Comparison of ENCODE assay signal across 10 cellular contexts in genomic region chr17:41338961-41339485, GRCh38. TPM values are rescaled to one million over a fixed set of nuclear protein-coding genes. Genes with fewer than 3 reads are reported as not detected.
A peak's percentile ranks its signal among the peaks of the same experiment; 100 is the strongest.
DNase-seq lines count a peak whose midpoint lies in the region; ATAC-seq and TF ChIP-seq lines count a peak whose summit lies in the region.
"Had no signal": no experiment of that assay in that cellular context is flagged by ENCODE, and none has a peak within 500 bp of the region (broad histone marks: within the 10 kb centered on the region; RNA-seq: fewer than 3 reads in every experiment).

No MANE protein-coding gene starts in this region.

- H3K36me3 ChIP-seq in adipocyte (ENCODE audit: control insufficient read depth, insufficient read depth, low read length, severe bottlenecking) (no peaks in the 10 kb centered on the region), mucosa of descending colon (ENCODE audit: low read depth) (no peaks in the 10 kb centered on the region), endodermal cell (ENCODE audit: control insufficient read depth, insufficient read depth, low read length) (no peaks in the 10 kb centered on the region)
- H3K36me3 ChIP-seq: neural progenitor cell had no signal

- H3K9ac ChIP-seq in adipocyte (ENCODE audit: low read length), result no peak overlapping the region
- H3K9ac ChIP-seq in endodermal cell (ENCODE audit: extremely low read depth, low read length, poor library complexity, severe bottlenecking), result no peak overlapping the region
- H3K9ac ChIP-seq: neural progenitor cell had no signal

- H3K27me3 ChIP-seq in adipocyte (replicated peaks; ENCODE audit: control insufficient read depth, insufficient read depth, low read length) (peaks cover 25% of the 10 kb centered on the region), endodermal cell (ENCODE audit: control insufficient read depth, insufficient read depth, low read length, poor library complexity, severe bottlenecking) (no peaks in the 10 kb centered on the region)
- H3K27me3 ChIP-seq: neural progenitor cell had no signal

- DNase-seq in GM12865 (ENCODE audit: low read depth), result peak; percentile 57
- DNase-seq in adipocyte (ENCODE audit: low read depth), result peak; percentile 46
- DNase-seq in mucosa of descending colon, result no peak
- no peak for DNase-seq in endodermal cell
- no peak for DNase-seq in GM10266 (ENCODE audit: extremely low spot score)
- DNase-seq in GM13977 (ENCODE audit: low spot score), result no peak
- no peak for DNase-seq in caudate nucleus (lab: John Stamatoyannopoulos, UW)
- DNase-seq: NCI-H226 had no signal

- peaks cover 8% of the 10 kb centered on the region for H3K4me1 Mint-ChIP-seq in endodermal cell

- intact Hi-C loops in mucosa of descending colon (cut with DNase I, micrococcal nuclease), result no loop called here

- H3K9me3 ChIP-seq in adipocyte (ENCODE audit: control insufficient read depth, low read length) (peaks cover 26% of the 10 kb centered on the region), mucosa of descending colon (no peaks in the 10 kb centered on the region), endodermal cell (ENCODE audit: control insufficient read depth, low read length) (peaks cover 27% of the 10 kb centered on the region)

- H3K4me1 ChIP-seq in adipocyte (ENCODE audit: control insufficient read depth, insufficient read depth, low read length), result peaks cover 5% of the 10 kb centered on the region
- H3K4me1 ChIP-seq in mucosa of descending colon (ENCODE audit: low read depth), result no peaks in the 10 kb centered on the region
- H3K4me1 ChIP-seq in endodermal cell (ENCODE audit: control insufficient read depth, insufficient read depth, low read length), result peaks cover 4% of the 10 kb centered on the region
- H3K4me1 ChIP-seq: neural progenitor cell had no signal

- no peak for TF ChIP-seq CTCF in GM12865 (IDR thresholded peaks at IDR 0.05; ENCODE audit: insufficient read depth, low read depth, low read length, missing control alignments)
- TF ChIP-seq CTCF in mucosa of descending colon (IDR thresholded peaks at IDR 0.05), result no peak
- TF ChIP-seq CTCF in endodermal cell (conservative IDR thresholded peaks at IDR 0.05), result no peak
- no peak for TF ChIP-seq CTCF in GM10266 (IDR thresholded peaks at IDR 0.05; ENCODE audit: control insufficient read depth, insufficient read depth, low read depth, missing control alignments)
- TF ChIP-seq CTCF in GM13977 (IDR thresholded peaks at IDR 0.05; ENCODE audit: extremely low read depth, insufficient read depth, missing control alignments), result no peak

- no peaks in the 10 kb centered on the region for H3K36me3 Mint-ChIP-seq in endodermal cell (ENCODE audit: low read depth)
- H3K36me3 Mint-ChIP-seq: neural progenitor cell had no signal

- H3K27ac ChIP-seq in endodermal cell (ENCODE audit: low read depth, low read length) (no peak overlapping the region), caudate nucleus (ENCODE audit: low read depth, low read length) (no peak overlapping the region)
- H3K27ac ChIP-seq: neural progenitor cell had no signal

- H3K27ac Mint-ChIP-seq in endodermal cell, result no peak overlapping the region
- H3K27ac Mint-ChIP-seq: neural progenitor cell had no signal

- no peak overlapping the region for H3K4me3 Mint-ChIP-seq in endodermal cell
- H3K4me3 Mint-ChIP-seq: neural progenitor cell had no signal

- H3K9me3 Mint-ChIP-seq in endodermal cell, result peaks cover 50% of the 10 kb centered on the region

- ATAC-seq in HG03571 (IDR thresholded peaks at IDR 0.05; ENCODE audit: unreplicated experiment), result peak; percentile 46
- peak; percentile 55 for ATAC-seq in mucosa of descending colon

- H3K4me3 ChIP-seq in GM12865 (ENCODE audit: low read depth, low read length) (no peak overlapping the region), adipocyte (ENCODE audit: low read length) (no peak overlapping the region), mucosa of descending colon (no peak overlapping the region), endodermal cell (ENCODE audit: low read length) (no peak overlapping the region)
- H3K4me3 ChIP-seq: neural progenitor cell had no signal

- WGBS in endodermal cell (ENCODE audit: insufficient coverage in 1 of 2, insufficient read length in 1 of 2), 2 experiments, result 90 to 100% methylated on average over 5 of the region's 5 CpGs

- in situ Hi-C loops in GM13977 (cut with MboI; ENCODE audit: low pct_unique_long_range_greater_than_20kb, low sequenced_read_pairs, unreplicated experiment), result no loop called here

- peaks cover 18% of the 10 kb centered on the region for H3K27me3 Mint-ChIP-seq in endodermal cell (ENCODE audit: insufficient read depth)

RNA-seq across cellular contexts. Expression of gene KRT33A, which starts 11.6 kb away (rescaled TPM):
- total RNA-seq in mucosa of descending colon (not detected), endodermal cell (not detected)
- not detected for polyA plus RNA-seq in endodermal cell (2013, experiment 1 of 2)
- not detected for polyA plus RNA-seq in endodermal cell (2013, experiment 2 of 2)

RNA-seq across cellular contexts. Expression of gene KRTAP17-1, which starts 23.5 kb away (rescaled TPM):
- not detected for total RNA-seq in mucosa of descending colon
- under 1 TPM; 0.46 to 0.48 TPM for total RNA-seq in endodermal cell
- polyA plus RNA-seq in endodermal cell (2013, experiment 1 of 2), result not detected
- polyA plus RNA-seq in endodermal cell (2013, experiment 2 of 2), result not detected

RNA-seq across cellular contexts. Expression of gene KRTAP16-1, which starts 29.9 kb away (rescaled TPM):
- total RNA-seq in mucosa of descending colon, result not detected
- total RNA-seq in endodermal cell, result not detected
- polyA plus RNA-seq in endodermal cell (2013, experiment 1 of 2), result not detected
- polyA plus RNA-seq in endodermal cell (2013, experiment 2 of 2), result not detected

RNA-seq across cellular contexts. Expression of gene KRT33B, which starts 30.6 kb away (rescaled TPM):
- total RNA-seq in mucosa of descending colon (not detected), endodermal cell (not detected)
- not detected for polyA plus RNA-seq in endodermal cell (2013, experiment 1 of 2)
- polyA plus RNA-seq in endodermal cell (2013, experiment 2 of 2), result not detected

RNA-seq across cellular contexts. Expression of gene KRTAP29-1, which starts 36.4 kb away (rescaled TPM):
- total RNA-seq in mucosa of descending colon (not detected), endodermal cell (not detected)
- polyA plus RNA-seq in endodermal cell (2013, experiment 1 of 2), result not detected
- not detected for polyA plus RNA-seq in endodermal cell (2013, experiment 2 of 2)

Comparison
In these comparisons a context has a peak if more than half of its experiments do, and no peak if none do; other contexts are left out.
1. DNase-seq: peak in GM12865 (single experiment) and adipocyte (single experiment); none in mucosa of descending colon (0 of 3), endodermal cell (single experiment), GM10266 (single experiment), GM13977 (single experiment) and caudate nucleus (0 of 61).